Comparison of ENCODE assay signal across 13 cellular contexts in genomic region chr13:99179460-99179859, GRCh38.
"Had no signal": no experiment of that assay in that cellular context is flagged by ENCODE, and none has a peak within 500 bp of the region (broad histone marks: within the 10 kb centered on the region; RNA-seq: fewer than 3 reads in every experiment).

No MANE protein-coding gene starts in this region.

- H3K27ac Mint-ChIP-seq: stimulated activated naive CD8-positive, alpha-beta T cell treated with anti-CD3 and anti-CD28 coated beads, Interleukin-15, Interleukin-2, amounts not matched to agents 100 ng/mL and 50 ng/mL, for 24 hours had no signal

- H3K36me3 ChIP-seq: ascending aorta, gastroesophageal sphincter, left ventricle myocardium inferior, ovary had no signal

- H3K4me3 Mint-ChIP-seq: stimulated activated naive CD8-positive, alpha-beta T cell treated with anti-CD3 and anti-CD28 coated beads, Interleukin-15, Interleukin-2, amounts not matched to agents 100 ng/mL and 50 ng/mL, for 24 hours had no signal

- H3K27ac ChIP-seq: ascending aorta, coronary artery, epithelial cell of prostate, gastroesophageal sphincter, left ventricle myocardium inferior, ovary had no signal

- H3K27me3 Mint-ChIP-seq: stimulated activated naive CD8-positive, alpha-beta T cell treated with anti-CD3 and anti-CD28 coated beads, Interleukin-15, Interleukin-2, amounts not matched to agents 100 ng/mL and 50 ng/mL, for 24 hours had no signal

- H3K4me3 ChIP-seq: ascending aorta, coronary artery, gastroesophageal sphincter, left ventricle myocardium inferior, ovary had no signal

- DNase-seq: activated CD4-positive, alpha-beta T cell treated with anti-CD3 and anti-CD28 coated beads, Interleukin-2, amount 50 U/mL, for 48 hours; activated CD4-positive, CD25-positive, alpha-beta regulatory T cell treated with anti-CD3 and anti-CD28 coated beads, Interleukin-2, amount 50 U/mL, for 72 hours; activated naive CD4-positive, alpha-beta T cell treated with anti-CD3 and anti-CD28 coated beads, Interleukin-2, amount 50 U/mL, for 16 hours; effector memory CD4-positive, alpha-beta T cell; left ventricle myocardium inferior; ovary; stimulated activated CD4-positive, alpha-beta T cell treated with anti-CD3 and anti-CD28 coated beads, Interleukin-12 subunit alpha, Interleukin-12 subunit beta, amount 100 ng/mL, for 4 hours had no signal

- H3K9me3 ChIP-seq: ascending aorta, ovary had no signal

- H3K4me1 ChIP-seq: ascending aorta, gastroesophageal sphincter, left ventricle myocardium inferior had no signal

- ATAC-seq: gastroesophageal sphincter, SK-N-SH treated with all-trans-retinoic acid at 6 μM for 48 hours had no signal
